9 cellular contexts compared by ENCODE assay signal in the genomic region with DNA sequence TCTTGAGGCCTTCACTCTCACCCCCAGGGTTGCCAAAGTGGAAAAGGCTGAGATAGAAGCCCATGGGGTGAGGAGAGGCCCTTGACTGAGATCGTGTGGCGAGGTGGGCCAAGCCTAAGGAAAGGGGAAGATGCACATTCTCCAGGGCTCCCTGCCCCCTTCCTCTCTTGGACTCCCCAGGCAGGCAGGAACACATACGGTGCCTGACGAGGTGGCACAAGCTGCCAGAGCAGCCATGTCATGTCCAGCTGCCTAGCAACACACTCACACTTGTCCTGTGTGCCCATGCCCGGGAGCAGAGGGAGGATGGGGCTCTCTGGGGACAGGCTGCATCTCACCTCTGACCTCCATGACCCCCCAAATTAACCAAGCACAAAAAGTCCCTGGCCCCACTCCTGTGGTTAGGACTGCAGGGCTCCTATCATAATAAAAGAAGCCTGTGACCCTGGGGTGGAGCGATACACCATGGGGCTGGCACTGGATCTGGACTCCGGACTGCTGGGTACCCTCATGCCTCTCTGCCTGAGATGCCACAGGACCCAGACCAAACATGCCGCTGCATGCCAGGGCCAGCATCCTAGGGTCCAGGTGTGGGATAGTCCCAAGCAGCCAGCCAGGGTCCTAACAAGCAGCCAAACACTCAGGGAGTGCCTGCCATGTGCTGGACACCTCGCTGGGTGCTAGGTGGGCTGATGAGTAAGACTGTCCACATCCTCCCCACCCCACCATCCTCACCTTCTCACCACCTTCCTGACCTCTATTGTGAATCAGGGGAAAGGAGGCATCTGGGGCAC. TPM values are rescaled to one million over a fixed set of nuclear protein-coding genes. Genes with fewer than 3 reads are reported as not detected.
DNase-seq lines count a peak whose midpoint lies in the region; ATAC-seq and TF ChIP-seq lines count a peak whose summit lies in the region.
"Had no signal": no experiment of that assay in that cellular context is flagged by ENCODE, and none has a peak within 500 bp of the region (broad histone marks: within the 10 kb centered on the region; RNA-seq: fewer than 3 reads in every experiment).

No MANE protein-coding gene starts in this region.

- no peak for TF ChIP-seq CTCF in CD4-positive, alpha-beta T cell (IDR thresholded peaks at IDR 0.05)
- TF ChIP-seq CTCF in OCI-LY3 (IDR thresholded peaks at IDR 0.05; ENCODE audit: low read depth, low read length) (no peak), osteocyte (IDR thresholded peaks at IDR 0.05) (no peak)

- peak overlapping the region; percentile 59 for H3K4me3 Mint-ChIP-seq in CD4-positive, alpha-beta T cell
- peak overlapping the region; percentile 86 for H3K4me3 Mint-ChIP-seq in dendritic cell treated with granulocyte-macrophage colony-stimulating factor and Interleukin-4, amounts not matched to agents 40 ng/mL and 50 ng/mL, for 4 days
- H3K4me3 Mint-ChIP-seq in osteocyte (ENCODE audit: unreplicated experiment), result no peak overlapping the region

- H3K36me3 ChIP-seq in OCI-LY3 (replicated peaks; ENCODE audit: low read depth, low read length) (peaks cover 21% of the 10 kb centered on the region), MG63 (peaks cover 25% of the 10 kb centered on the region)

- peaks cover 70% of the 10 kb centered on the region for H3K79me2 ChIP-seq in OCI-LY3 (ENCODE audit: low read length)

- peak overlapping the region; percentile 45 for H3K27ac Mint-ChIP-seq in CD4-positive, alpha-beta T cell
- H3K27ac Mint-ChIP-seq in dendritic cell treated with granulocyte-macrophage colony-stimulating factor and Interleukin-4, amounts not matched to agents 40 ng/mL and 50 ng/mL, for 4 days, result peak overlapping the region; percentile 45
- peak overlapping the region; percentile 86 for H3K27ac Mint-ChIP-seq in osteocyte (ENCODE audit: unreplicated experiment)

- peaks cover 73% of the 10 kb centered on the region for H3K4me1 Mint-ChIP-seq in CD4-positive, alpha-beta T cell (ENCODE audit: low read depth)
- peaks cover 82% of the 10 kb centered on the region for H3K4me1 Mint-ChIP-seq in dendritic cell treated with granulocyte-macrophage colony-stimulating factor and Interleukin-4, amounts not matched to agents 40 ng/mL and 50 ng/mL, for 4 days (ENCODE audit: low read depth)
- H3K4me1 Mint-ChIP-seq in osteocyte (ENCODE audit: unreplicated experiment), result peaks cover 62% of the 10 kb centered on the region

- peak overlapping the region; percentile 99; the same call in 1 of the 2 replicates for H3K4me2 ChIP-seq in OCI-LY3 (ENCODE audit: low read length)

- H3K4me3 ChIP-seq in OCI-LY3 (ENCODE audit: low read length) (no peak overlapping the region), MG63 (no peak overlapping the region; the same call in 1 of the 2 replicates)

- CTCF ChIA-PET in CD4-positive, alpha-beta T cell (lab: Charles Lee), result interaction anchor here (0.7 to 3.9 kb wide), 5 partner anchors 19 to 31 kb away, joined by 3 to 28 read pairs (median 5); partner anchors contain the start of gene ABHD15

- H2AFZ ChIP-seq in OCI-LY3 (ENCODE audit: low read depth, low read length), result no peak overlapping the region

- H4K20me1 ChIP-seq in OCI-LY3 (ENCODE audit: insufficient read depth, low read length), result peaks cover 23% of the 10 kb centered on the region

- no peaks in the 10 kb centered on the region for H3K9me3 Mint-ChIP-seq in CD4-positive, alpha-beta T cell
- no peaks in the 10 kb centered on the region for H3K9me3 Mint-ChIP-seq in dendritic cell treated with granulocyte-macrophage colony-stimulating factor and Interleukin-4, amounts not matched to agents 40 ng/mL and 50 ng/mL, for 4 days
- no peaks in the 10 kb centered on the region for H3K9me3 Mint-ChIP-seq in osteocyte (ENCODE audit: unreplicated experiment)

- peaks cover 12% of the 10 kb centered on the region for H3K36me3 Mint-ChIP-seq in CD4-positive, alpha-beta T cell (ENCODE audit: low read depth)
- peaks cover 33% of the 10 kb centered on the region for H3K36me3 Mint-ChIP-seq in dendritic cell treated with granulocyte-macrophage colony-stimulating factor and Interleukin-4, amounts not matched to agents 40 ng/mL and 50 ng/mL, for 4 days (ENCODE audit: low read depth)
- H3K36me3 Mint-ChIP-seq in osteocyte (ENCODE audit: unreplicated experiment), result peaks cover 4% of the 10 kb centered on the region

- no peak for DNase-seq in CD4-positive, alpha-beta T cell
- no peak for DNase-seq in osteocyte (ENCODE audit: extremely low spot score, unreplicated experiment)
- DNase-seq in iPS-NIHi11 (ENCODE audit: low spot score), result no peak
- no peak for DNase-seq in MG63
- DNase-seq: activated CD4-positive, alpha-beta T cell treated with anti-CD3 and anti-CD28 coated beads for 4 hours had no signal

- intact Hi-C loops in CD4-positive, alpha-beta T cell (cut with DNase I, micrococcal nuclease), result loop anchor here in 1 of 2 experiments (5.0 to 10.0 kb wide), 3 partner anchors 175 to 842 kb away; partner anchors contain the start of genes PHF12 and TRAF4
- intact Hi-C loops in dendritic cell treated with granulocyte-macrophage colony-stimulating factor and Interleukin-4, amounts not matched to agents 40 ng/mL and 50 ng/mL, for 4 days (cut with micrococcal nuclease), result no loop called here

- no peak overlapping the region for H3K9ac ChIP-seq in OCI-LY3 (ENCODE audit: low read length)

- no peaks in the 10 kb centered on the region for H3K27me3 Mint-ChIP-seq in CD4-positive, alpha-beta T cell
- H3K27me3 Mint-ChIP-seq in dendritic cell treated with granulocyte-macrophage colony-stimulating factor and Interleukin-4, amounts not matched to agents 40 ng/mL and 50 ng/mL, for 4 days, result peaks cover 8% of the 10 kb centered on the region
- H3K27me3 Mint-ChIP-seq in osteocyte (ENCODE audit: unreplicated experiment), result no peaks in the 10 kb centered on the region

- POLR2A ChIA-PET in CD4-positive, alpha-beta T cell (lab: Charles Lee), result interaction anchor here (1.3 to 4.4 kb wide), 3 partner anchors 15 to 30 kb away, joined by 7 to 40 read pairs (median 8); partner anchors contain the start of gene TP53I13

- no peak overlapping the region for H3K27ac ChIP-seq in CD4-positive, alpha-beta T cell (ENCODE audit: low read depth, low read length)
- H3K27ac ChIP-seq in OCI-LY3 (ENCODE audit: low read length), result no peak overlapping the region

- peaks cover 38% of the 10 kb centered on the region for H3K4me1 ChIP-seq in OCI-LY3 (ENCODE audit: low read length)

- no peaks in the 10 kb centered on the region for H3K9me3 ChIP-seq in CD4-positive, alpha-beta T cell (ENCODE audit: control insufficient read depth, low read length)
- no peaks in the 10 kb centered on the region for H3K9me3 ChIP-seq in OCI-LY3 (ENCODE audit: insufficient read depth, low read length)
- H3K9me3 ChIP-seq in MG63, result no peaks in the 10 kb centered on the region

- H3K27me3 ChIP-seq in CD4-positive, alpha-beta T cell (ENCODE audit: control insufficient read depth, insufficient read depth, low read length), result no peaks in the 10 kb centered on the region
- H3K27me3 ChIP-seq in OCI-LY3 (ENCODE audit: low read depth, low read length), result no peaks in the 10 kb centered on the region
- H3K27me3 ChIP-seq in MG63, result no peaks in the 10 kb centered on the region

- ATAC-seq in CD4-positive, alpha-beta T cell (ENCODE audit: poor library complexity), result no peak
- ATAC-seq in HG03139 (IDR thresholded peaks at IDR 0.05; ENCODE audit: unreplicated experiment), result no peak
- ATAC-seq in HG03108 (IDR thresholded peaks at IDR 0.05; ENCODE audit: unreplicated experiment), result no peak

RNA-seq across cellular contexts. Expression of gene GIT1, which starts 2.6 kb away (rescaled TPM):
- total RNA-seq in CD4-positive, alpha-beta T cell, result 10 to 100 TPM; 35.8 to 36.7 TPM
- 48.2 and 50.7 TPM in 2 replicates for total RNA-seq in osteocyte
- 17.1 and 36.4 TPM in 2 replicates for total RNA-seq in MG63 (2014; rRNA removed; shearing (Covaris generic); ENCODE audit: low replicate concordance)

RNA-seq across cellular contexts. Expression of gene ANKRD13B, which starts 6.1 kb away (rescaled TPM):
- 1 to 10 TPM; 2.1 to 3.0 TPM for total RNA-seq in CD4-positive, alpha-beta T cell
- 33.1 and 36.1 TPM in 2 replicates for total RNA-seq in osteocyte
- 12.1 and 15.7 TPM in 2 replicates for total RNA-seq in MG63 (2014; rRNA removed; shearing (Covaris generic); ENCODE audit: low replicate concordance)

RNA-seq across cellular contexts. Expression of gene TP53I13, which starts 18.4 kb away (rescaled TPM):
- 10 to 100 TPM; 45.8 to 47.7 TPM for total RNA-seq in CD4-positive, alpha-beta T cell
- 42.0 and 43.1 TPM in 2 replicates for total RNA-seq in osteocyte
- total RNA-seq in MG63 (2014; rRNA removed; shearing (Covaris generic); ENCODE audit: low replicate concordance), result 28.6 and 48.8 TPM in 2 replicates

RNA-seq across cellular contexts. Expression of gene ABHD15, which starts 20.0 kb away (rescaled TPM):
- total RNA-seq in CD4-positive, alpha-beta T cell, result 1 to 10 TPM; 4.1 to 4.9 TPM
- total RNA-seq in osteocyte, result 11.7 and 12.8 TPM in 2 replicates
- total RNA-seq in MG63 (2014; rRNA removed; shearing (Covaris generic); ENCODE audit: low replicate concordance), result 7.8 and 8.9 TPM in 2 replicates

RNA-seq across cellular contexts. Expression of gene CORO6, which starts 35.8 kb away (rescaled TPM):
- 1 to 10 TPM; 2.8 to 3.3 TPM for total RNA-seq in CD4-positive, alpha-beta T cell
- total RNA-seq in osteocyte, result 4.8 and 7.1 TPM in 2 replicates
- 1.2 TPM in 1 of 2 replicates, not detected in the other for total RNA-seq in MG63 (2014; rRNA removed; shearing (Covaris generic); ENCODE audit: low replicate concordance)
